In the genomic region with DNA sequence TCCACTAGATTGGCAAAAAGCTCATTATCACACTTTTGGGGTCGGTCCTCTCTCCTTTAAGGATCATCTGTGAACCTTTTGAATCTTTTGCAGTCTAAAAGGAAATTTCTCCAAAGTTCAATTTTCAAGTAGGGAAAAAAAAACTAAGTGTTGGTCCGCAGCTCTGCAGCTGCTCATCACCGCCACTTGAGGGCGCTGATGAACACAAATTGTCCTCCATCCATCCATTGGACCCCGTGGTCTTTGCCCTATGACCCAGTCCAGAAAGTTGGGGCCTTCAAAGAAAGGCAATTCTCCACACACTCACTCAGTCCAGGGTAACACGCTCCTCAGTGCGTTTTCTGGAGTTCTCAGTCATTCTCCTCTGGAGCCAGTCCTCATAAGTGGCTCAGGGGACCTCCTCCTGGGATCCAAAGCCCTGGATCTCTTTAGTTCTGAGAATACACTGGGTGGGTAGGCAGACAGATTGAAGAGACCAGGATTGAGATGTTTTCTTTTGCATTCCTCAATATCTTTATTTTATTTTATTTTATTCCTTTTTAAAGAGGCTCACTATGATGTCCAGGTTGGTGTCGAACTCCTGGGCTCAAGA, we compare ENCODE assay signal across 11 cellular contexts.
A peak's percentile ranks its signal among the peaks of the same experiment; 100 is the strongest.
DNase-seq lines count a peak whose midpoint lies in the region; ATAC-seq, FAIRE-seq and TF ChIP-seq lines count a peak whose summit lies in the region.
"Had no signal": no experiment of that assay in that cellular context is flagged by ENCODE, and none has a peak within 500 bp of the region (broad histone marks: within the 10 kb centered on the region; RNA-seq: fewer than 3 reads in every experiment).

No MANE protein-coding gene starts in this region.

- H3K4me1 Mint-ChIP-seq in T-helper 17 cell = peaks cover 2% of the 10 kb centered on the region
- H3K4me1 Mint-ChIP-seq: activated naive CD4-positive, alpha-beta T cell treated with anti-CD3 and anti-CD28 coated beads, Interleukin-2, amount 10 ng/mL, durations not matched to agents 7 days and 5 days; stimulated activated memory B cell treated with anti-CD40 and anti-IgM and Interleukin-4, amounts not matched to agents 10 μg/mL and 1 μg/mL and 100 μg/mL, for 72 hours had no signal

- H3K9ac ChIP-seq in keratinocyte (ENCODE audit: control insufficient read depth, extremely low read depth, insufficient read depth, low read length) = no peak overlapping the region

- H3K4me1 ChIP-seq in keratinocyte (ENCODE audit: control insufficient read depth, extremely low read depth, insufficient read depth, low read length) = no peaks in the 10 kb centered on the region

- H3K4me3 Mint-ChIP-seq in T-helper 17 cell = no peak overlapping the region
- H3K4me3 Mint-ChIP-seq: activated naive CD4-positive, alpha-beta T cell treated with anti-CD3 and anti-CD28 coated beads, Interleukin-2, amount 10 ng/mL, durations not matched to agents 7 days and 5 days; stimulated activated memory B cell treated with anti-CD40 and anti-IgM and Interleukin-4, amounts not matched to agents 10 μg/mL and 1 μg/mL and 100 μg/mL, for 72 hours had no signal

- no peaks in the 10 kb centered on the region for H3K36me3 ChIP-seq in keratinocyte (ENCODE audit: control insufficient read depth in 2 of 2, extremely low read depth in 1 of 2, insufficient read depth in 2 of 2, low read length in 2 of 2)

- FAIRE-seq in GM18507 (lab: Jason Lieb, UNC) = peak; percentile 5
- FAIRE-seq in keratinocyte (lab: Jason Lieb, UNC) = no peak

- H3K4me3 ChIP-seq in AG10803 (ENCODE audit: low read length) = no peak overlapping the region
- H3K4me3 ChIP-seq in keratinocyte (ENCODE audit: control insufficient read depth in 2 of 3, extremely low read depth in 1 of 3, insufficient read depth in 2 of 3, low read depth in 1 of 3, low read length in 3 of 3) = no peak overlapping the region

- no peak for ATAC-seq in T-helper 17 cell
- no peak for ATAC-seq in GM21381 (IDR thresholded peaks at IDR 0.05; ENCODE audit: unreplicated experiment)
- ATAC-seq in GM18873 (IDR thresholded peaks at IDR 0.05; ENCODE audit: low FRiP score, unreplicated experiment) = no peak
- ATAC-seq: stimulated activated memory B cell treated with anti-CD40 and anti-IgM and Interleukin-4, amounts not matched to agents 10 μg/mL and 1 μg/mL and 100 μg/mL, for 72 hours had no signal

- dilution Hi-C loops in keratinocyte (cut with MboI; ENCODE audit: extremely low pct_ligation_motif_present, low sequenced_read_pairs) = no loop called here

- H3K9me3 ChIP-seq in T-helper 17 cell (ENCODE audit: control insufficient read depth, low read length, poor library complexity, severe bottlenecking) (no peaks in the 10 kb centered on the region), keratinocyte (ENCODE audit: control insufficient read depth, low read depth, low read length) (no peaks in the 10 kb centered on the region)

- H3K9me1 ChIP-seq in keratinocyte (ENCODE audit: control insufficient read depth, extremely low read depth, insufficient read depth, low read length) = no peaks in the 10 kb centered on the region

- no peaks in the 10 kb centered on the region for H3K27me3 Mint-ChIP-seq in T-helper 17 cell
- H3K27me3 Mint-ChIP-seq: activated naive CD4-positive, alpha-beta T cell treated with anti-CD3 and anti-CD28 coated beads, Interleukin-2, amount 10 ng/mL, durations not matched to agents 7 days and 5 days; stimulated activated memory B cell treated with anti-CD40 and anti-IgM and Interleukin-4, amounts not matched to agents 10 μg/mL and 1 μg/mL and 100 μg/mL, for 72 hours had no signal

- H3K4me2 ChIP-seq in keratinocyte (ENCODE audit: control insufficient read depth, extremely low read depth, insufficient read depth, low read depth, low read length) = no peak overlapping the region

- H3K27me3 ChIP-seq in keratinocyte (ENCODE audit: control insufficient read depth, extremely low read depth, insufficient read depth, low read length) = no peaks in the 10 kb centered on the region

- no peaks in the 10 kb centered on the region for H3K36me3 Mint-ChIP-seq in T-helper 17 cell (ENCODE audit: low read depth)
- H3K36me3 Mint-ChIP-seq: activated naive CD4-positive, alpha-beta T cell treated with anti-CD3 and anti-CD28 coated beads, Interleukin-2, amount 10 ng/mL, durations not matched to agents 7 days and 5 days; stimulated activated memory B cell treated with anti-CD40 and anti-IgM and Interleukin-4, amounts not matched to agents 10 μg/mL and 1 μg/mL and 100 μg/mL, for 72 hours had no signal

- peak overlapping the region; percentile 66 for H3K27ac Mint-ChIP-seq in T-helper 17 cell
- H3K27ac Mint-ChIP-seq: activated naive CD4-positive, alpha-beta T cell treated with anti-CD3 and anti-CD28 coated beads, Interleukin-2, amount 10 ng/mL, durations not matched to agents 7 days and 5 days; stimulated activated memory B cell treated with anti-CD40 and anti-IgM and Interleukin-4, amounts not matched to agents 10 μg/mL and 1 μg/mL and 100 μg/mL, for 72 hours had no signal

- H3K27ac ChIP-seq in keratinocyte (ENCODE audit: control insufficient read depth, insufficient read depth, low read length) = no peak overlapping the region

- TF ChIP-seq CTCF in AG10803 (conservative IDR thresholded peaks at IDR 0.05; ENCODE audit: low read length) = peak; percentile 46
- TF ChIP-seq CTCF in keratinocyte (optimal IDR thresholded peaks at IDR 0.05 in 1 of 3, IDR thresholded peaks at IDR 0.05 in 1 of 3, conservative IDR thresholded peaks at IDR 0.05 in 1 of 3; ENCODE audit: extremely low read depth in 1 of 3, insufficient read depth in 2 of 3, low read length in 3 of 3) = peak; percentile 66 to 78 (median 69)

- H2AFZ ChIP-seq in keratinocyte (ENCODE audit: control insufficient read depth, low read length) = no peak overlapping the region

- no peaks in the 10 kb centered on the region for H4K20me1 ChIP-seq in keratinocyte (ENCODE audit: control insufficient read depth, extremely low read depth, insufficient read depth, low read length)

- H3K79me2 ChIP-seq in keratinocyte (ENCODE audit: control insufficient read depth, insufficient read depth, low read length) = no peaks in the 10 kb centered on the region

- DNase-seq in AG10803 (ENCODE audit: low read depth) = no peak
- DNase-seq in GM18507 (ENCODE audit: extremely low spot score, insufficient read length, low read depth) = peak; percentile 15
- no peak for DNase-seq in T-helper 17 cell
- DNase-seq in keratinocyte (ENCODE audit: low read depth, low spot score) = no peak
- DNase-seq in AG08395 (ENCODE audit: low spot score) = no peak
- no peak for DNase-seq in NCI-H187 (lab: John Stamatoyannopoulos, UW)
- DNase-seq: activated naive CD4-positive, alpha-beta T cell treated with anti-CD3 and anti-CD28 coated beads, Interleukin-2, amount 10 ng/mL, durations not matched to agents 7 days and 5 days; NCI-H1694 had no signal
